ENCODE assay signal across 1 cellular context in the genomic region with DNA sequence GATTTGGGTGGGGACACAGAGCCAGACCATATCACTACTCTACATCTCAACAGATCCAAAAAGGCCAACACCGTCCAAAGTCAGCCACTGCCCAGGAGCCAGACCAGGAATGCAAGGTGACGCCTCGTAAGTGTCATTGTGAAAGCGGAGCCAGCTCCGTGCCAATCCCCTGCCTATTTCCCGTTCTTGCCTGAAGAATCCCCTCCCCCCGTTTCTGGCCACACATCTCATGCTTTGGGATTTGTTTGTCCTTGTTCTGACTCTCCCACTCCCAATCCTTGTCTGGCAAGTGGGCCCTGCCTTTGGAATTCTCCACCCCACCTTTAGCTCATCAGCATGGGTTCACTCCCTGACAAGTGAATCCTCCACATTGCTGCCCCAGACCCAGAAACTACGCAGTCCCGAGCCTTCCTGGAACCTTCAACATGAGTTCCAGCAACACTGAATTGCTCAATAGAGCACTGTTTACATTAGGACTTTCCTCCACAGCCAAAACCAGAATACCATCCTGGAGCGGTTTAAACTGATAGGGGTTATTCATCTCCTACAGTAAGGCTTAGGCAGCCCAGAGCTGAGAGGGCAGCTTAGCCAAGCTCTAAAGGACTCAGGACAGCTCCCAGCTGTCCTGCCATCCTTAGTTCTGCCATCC.
TF ChIP-seq lines count a peak whose summit lies in the region.

No MANE protein-coding gene starts in this region.

TF ChIP-seq in HepG2, 621 proteins besides CTCF, POLR2A, EP300 and RAD21 (continued from another document and continues in another):
- no peak for TF ChIP-seq ZNF530 (CRISPR knock-in tag; IDR thresholded peaks at IDR 0.05; ENCODE audit: low read depth)
- TF ChIP-seq ZNF619 (CRISPR knock-in tag; IDR thresholded peaks at IDR 0.05), result no peak
- TF ChIP-seq, protein P1, sequence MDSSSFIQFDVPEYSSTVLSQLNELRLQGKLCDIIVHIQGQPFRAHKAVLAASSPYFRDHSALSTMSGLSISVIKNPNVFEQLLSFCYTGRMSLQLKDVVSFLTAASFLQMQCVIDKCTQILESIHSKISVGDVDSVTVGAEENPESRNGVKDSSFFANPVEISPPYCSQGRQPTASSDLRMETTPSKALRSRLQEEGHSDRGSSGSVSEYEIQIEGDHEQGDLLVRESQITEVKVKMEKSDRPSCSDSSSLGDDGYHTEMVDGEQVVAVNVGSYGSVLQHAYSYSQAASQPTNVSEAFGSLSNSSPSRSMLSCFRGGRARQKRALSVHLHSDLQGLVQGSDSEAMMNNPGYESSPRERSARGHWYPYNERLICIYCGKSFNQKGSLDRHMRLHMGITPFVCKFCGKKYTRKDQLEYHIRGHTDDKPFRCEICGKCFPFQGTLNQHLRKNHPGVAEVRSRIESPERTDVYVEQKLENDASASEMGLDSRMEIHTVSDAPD (CRISPR knock-in tag; IDR thresholded peaks at IDR 0.05), result peak; percentile 65; the same call in 1 of the 2 replicates
- TF ChIP-seq SAP130 (CRISPR knock-in tag; IDR thresholded peaks at IDR 0.05; ENCODE audit: low read depth), result peak; percentile 54; the same call in 1 of the 2 replicates
- TF ChIP-seq, protein P2, sequence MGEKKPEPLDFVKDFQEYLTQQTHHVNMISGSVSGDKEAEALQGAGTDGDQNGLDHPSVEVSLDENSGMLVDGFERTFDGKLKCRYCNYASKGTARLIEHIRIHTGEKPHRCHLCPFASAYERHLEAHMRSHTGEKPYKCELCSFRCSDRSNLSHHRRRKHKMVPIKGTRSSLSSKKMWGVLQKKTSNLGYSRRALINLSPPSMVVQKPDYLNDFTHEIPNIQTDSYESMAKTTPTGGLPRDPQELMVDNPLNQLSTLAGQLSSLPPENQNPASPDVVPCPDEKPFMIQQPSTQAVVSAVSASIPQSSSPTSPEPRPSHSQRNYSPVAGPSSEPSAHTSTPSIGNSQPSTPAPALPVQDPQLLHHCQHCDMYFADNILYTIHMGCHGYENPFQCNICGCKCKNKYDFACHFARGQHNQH (CRISPR knock-in tag; IDR thresholded peaks at IDR 0.05), result no peak
- no peak for TF ChIP-seq IKZF1 (IDR thresholded peaks at IDR 0.05)
- TF ChIP-seq ZNF260 (CRISPR knock-in tag; IDR thresholded peaks at IDR 0.05; ENCODE audit: borderline replicate concordance, low read depth), result no peak
- no peak for TF ChIP-seq SP2 (CRISPR knock-in tag; IDR thresholded peaks at IDR 0.05)
- no peak for TF ChIP-seq NFE2 (CRISPR knock-in tag; IDR thresholded peaks at IDR 0.05)
- TF ChIP-seq SKI (IDR thresholded peaks at IDR 0.05; ENCODE audit: partially characterized antibody), result no peak
- TF ChIP-seq ZNF235 (CRISPR knock-in tag; IDR thresholded peaks at IDR 0.05; ENCODE audit: borderline replicate concordance), result no peak
- TF ChIP-seq RFX3 (CRISPR knock-in tag; IDR thresholded peaks at IDR 0.05), result no peak
- TF ChIP-seq RBM39 (IDR thresholded peaks at IDR 0.05; ENCODE audit: low read depth, low read length, poor library complexity, severe bottlenecking), result no peak
- TF ChIP-seq ZNF281 (CRISPR knock-in tag; IDR thresholded peaks at IDR 0.05; ENCODE audit: borderline replicate concordance), result peak; percentile 53; the same call in 1 of the 2 replicates
- no peak for TF ChIP-seq HDAC6 (IDR thresholded peaks at IDR 0.05; ENCODE audit: low read depth, low read length)
- TF ChIP-seq, protein P3, sequence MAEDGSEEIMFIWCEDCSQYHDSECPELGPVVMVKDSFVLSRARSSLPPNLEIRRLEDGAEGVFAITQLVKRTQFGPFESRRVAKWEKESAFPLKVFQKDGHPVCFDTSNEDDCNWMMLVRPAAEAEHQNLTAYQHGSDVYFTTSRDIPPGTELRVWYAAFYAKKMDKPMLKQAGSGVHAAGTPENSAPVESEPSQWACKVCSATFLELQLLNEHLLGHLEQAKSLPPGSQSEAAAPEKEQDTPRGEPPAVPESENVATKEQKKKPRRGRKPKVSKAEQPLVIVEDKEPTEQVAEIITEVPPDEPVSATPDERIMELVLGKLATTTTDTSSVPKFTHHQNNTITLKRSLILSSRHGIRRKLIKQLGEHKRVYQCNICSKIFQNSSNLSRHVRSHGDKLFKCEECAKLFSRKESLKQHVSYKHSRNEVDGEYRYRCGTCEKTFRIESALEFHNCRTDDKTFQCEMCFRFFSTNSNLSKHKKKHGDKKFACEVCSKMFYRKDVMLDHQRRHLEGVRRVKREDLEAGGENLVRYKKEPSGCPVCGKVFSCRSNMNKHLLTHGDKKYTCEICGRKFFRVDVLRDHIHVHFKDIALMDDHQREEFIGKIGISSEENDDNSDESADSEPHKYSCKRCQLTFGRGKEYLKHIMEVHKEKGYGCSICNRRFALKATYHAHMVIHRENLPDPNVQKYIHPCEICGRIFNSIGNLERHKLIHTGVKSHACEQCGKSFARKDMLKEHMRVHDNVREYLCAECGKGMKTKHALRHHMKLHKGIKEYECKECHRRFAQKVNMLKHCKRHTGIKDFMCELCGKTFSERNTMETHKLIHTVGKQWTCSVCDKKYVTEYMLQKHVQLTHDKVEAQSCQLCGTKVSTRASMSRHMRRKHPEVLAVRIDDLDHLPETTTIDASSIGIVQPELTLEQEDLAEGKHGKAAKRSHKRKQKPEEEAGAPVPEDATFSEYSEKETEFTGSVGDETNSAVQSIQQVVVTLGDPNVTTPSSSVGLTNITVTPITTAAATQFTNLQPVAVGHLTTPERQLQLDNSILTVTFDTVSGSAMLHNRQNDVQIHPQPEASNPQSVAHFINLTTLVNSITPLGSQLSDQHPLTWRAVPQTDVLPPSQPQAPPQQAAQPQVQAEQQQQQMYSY (CRISPR knock-in tag; IDR thresholded peaks at IDR 0.05), result no peak
- no peak for TF ChIP-seq HHEX (CRISPR knock-in tag; IDR thresholded peaks at IDR 0.05)
- TF ChIP-seq, protein P4, sequence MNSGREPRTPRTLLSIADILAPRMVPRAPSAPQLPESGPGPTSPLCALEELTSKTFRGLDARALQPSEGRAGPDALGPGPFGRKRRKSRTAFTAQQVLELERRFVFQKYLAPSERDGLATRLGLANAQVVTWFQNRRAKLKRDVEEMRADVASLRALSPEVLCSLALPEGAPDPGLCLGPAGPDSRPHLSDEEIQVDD (CRISPR knock-in tag; IDR thresholded peaks at IDR 0.05; ENCODE audit: borderline replicate concordance), result no peak
- TF ChIP-seq AKAP8 (CRISPR knock-in tag; IDR thresholded peaks at IDR 0.05), result no peak
- TF ChIP-seq, protein P5, sequence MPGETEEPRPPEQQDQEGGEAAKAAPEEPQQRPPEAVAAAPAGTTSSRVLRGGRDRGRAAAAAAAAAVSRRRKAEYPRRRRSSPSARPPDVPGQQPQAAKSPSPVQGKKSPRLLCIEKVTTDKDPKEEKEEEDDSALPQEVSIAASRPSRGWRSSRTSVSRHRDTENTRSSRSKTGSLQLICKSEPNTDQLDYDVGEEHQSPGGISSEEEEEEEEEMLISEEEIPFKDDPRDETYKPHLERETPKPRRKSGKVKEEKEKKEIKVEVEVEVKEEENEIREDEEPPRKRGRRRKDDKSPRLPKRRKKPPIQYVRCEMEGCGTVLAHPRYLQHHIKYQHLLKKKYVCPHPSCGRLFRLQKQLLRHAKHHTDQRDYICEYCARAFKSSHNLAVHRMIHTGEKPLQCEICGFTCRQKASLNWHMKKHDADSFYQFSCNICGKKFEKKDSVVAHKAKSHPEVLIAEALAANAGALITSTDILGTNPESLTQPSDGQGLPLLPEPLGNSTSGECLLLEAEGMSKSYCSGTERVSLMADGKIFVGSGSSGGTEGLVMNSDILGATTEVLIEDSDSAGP (CRISPR knock-in tag; IDR thresholded peaks at IDR 0.05; ENCODE audit: borderline replicate concordance), result peak; percentile 42; the same call in 1 of the 2 replicates
- no peak for TF ChIP-seq FOXC1 (CRISPR knock-in tag; IDR thresholded peaks at IDR 0.05; ENCODE audit: borderline replicate concordance)
- TF ChIP-seq SP4 (CRISPR knock-in tag; IDR thresholded peaks at IDR 0.05), result no peak
- no peak for TF ChIP-seq ZFP1 (CRISPR knock-in tag; IDR thresholded peaks at IDR 0.05)
- peak; percentile 34; the same call in 1 of the 2 replicates for TF ChIP-seq ZNF614 (CRISPR knock-in tag; IDR thresholded peaks at IDR 0.05; ENCODE audit: borderline replicate concordance)
- TF ChIP-seq, protein P6, sequence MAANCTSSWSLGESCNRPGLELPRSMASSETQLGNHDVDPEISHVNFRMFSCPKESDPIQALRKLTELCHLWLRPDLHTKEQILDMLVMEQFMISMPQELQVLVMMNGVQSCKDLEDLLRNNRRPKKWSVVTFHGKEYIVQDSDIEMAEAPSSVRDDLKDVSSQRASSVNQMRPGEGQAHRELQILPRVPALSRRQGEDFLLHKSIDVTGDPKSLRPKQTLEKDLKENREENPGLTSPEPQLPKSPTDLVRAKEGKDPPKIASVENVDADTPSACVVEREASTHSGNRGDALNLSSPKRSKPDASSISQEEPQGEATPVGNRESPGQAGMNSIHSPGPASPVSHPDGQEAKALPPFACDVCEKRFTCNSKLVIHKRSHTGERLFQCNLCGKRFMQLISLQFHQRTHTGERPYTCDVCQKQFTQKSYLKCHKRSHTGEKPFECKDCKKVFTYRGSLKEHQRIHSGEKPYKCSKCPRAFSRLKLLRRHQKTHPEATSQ (CRISPR knock-in tag; IDR thresholded peaks at IDR 0.05; ENCODE audit: borderline replicate concordance), result peak; percentile 70; the same call in 1 of the 2 replicates
- no peak for TF ChIP-seq ZBTB3 (CRISPR knock-in tag; IDR thresholded peaks at IDR 0.05; ENCODE audit: borderline replicate concordance, low read depth)
- TF ChIP-seq, protein P7, sequence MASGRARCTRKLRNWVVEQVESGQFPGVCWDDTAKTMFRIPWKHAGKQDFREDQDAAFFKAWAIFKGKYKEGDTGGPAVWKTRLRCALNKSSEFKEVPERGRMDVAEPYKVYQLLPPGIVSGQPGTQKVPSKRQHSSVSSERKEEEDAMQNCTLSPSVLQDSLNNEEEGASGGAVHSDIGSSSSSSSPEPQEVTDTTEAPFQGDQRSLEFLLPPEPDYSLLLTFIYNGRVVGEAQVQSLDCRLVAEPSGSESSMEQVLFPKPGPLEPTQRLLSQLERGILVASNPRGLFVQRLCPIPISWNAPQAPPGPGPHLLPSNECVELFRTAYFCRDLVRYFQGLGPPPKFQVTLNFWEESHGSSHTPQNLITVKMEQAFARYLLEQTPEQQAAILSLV (CRISPR knock-in tag; IDR thresholded peaks at IDR 0.05; ENCODE audit: borderline replicate concordance), result no peak
- no peak for TF ChIP-seq ETV5 (CRISPR knock-in tag; IDR thresholded peaks at IDR 0.05; ENCODE audit: borderline replicate concordance)
- TF ChIP-seq ZNF33A (CRISPR knock-in tag; IDR thresholded peaks at IDR 0.05; ENCODE audit: borderline replicate concordance), result no peak
- no peak for TF ChIP-seq ZSCAN25 (CRISPR knock-in tag; IDR thresholded peaks at IDR 0.05)
- TF ChIP-seq ZNF674 (CRISPR knock-in tag; IDR thresholded peaks at IDR 0.05; ENCODE audit: low read depth), result no peak
- TF ChIP-seq ATRX (CRISPR knock-in tag; IDR thresholded peaks at IDR 0.05; ENCODE audit: borderline replicate concordance), result no peak
- TF ChIP-seq ZNF296 (CRISPR knock-in tag; conservative IDR thresholded peaks at IDR 0.05), result no peak
- no peak for TF ChIP-seq BRCA1 (CRISPR knock-in tag; IDR thresholded peaks at IDR 0.05)
- no peak for TF ChIP-seq GRHL1 (CRISPR knock-in tag; conservative IDR thresholded peaks at IDR 0.05)
